ENCODE assay signal across 10 cellular contexts in the genomic region with DNA sequence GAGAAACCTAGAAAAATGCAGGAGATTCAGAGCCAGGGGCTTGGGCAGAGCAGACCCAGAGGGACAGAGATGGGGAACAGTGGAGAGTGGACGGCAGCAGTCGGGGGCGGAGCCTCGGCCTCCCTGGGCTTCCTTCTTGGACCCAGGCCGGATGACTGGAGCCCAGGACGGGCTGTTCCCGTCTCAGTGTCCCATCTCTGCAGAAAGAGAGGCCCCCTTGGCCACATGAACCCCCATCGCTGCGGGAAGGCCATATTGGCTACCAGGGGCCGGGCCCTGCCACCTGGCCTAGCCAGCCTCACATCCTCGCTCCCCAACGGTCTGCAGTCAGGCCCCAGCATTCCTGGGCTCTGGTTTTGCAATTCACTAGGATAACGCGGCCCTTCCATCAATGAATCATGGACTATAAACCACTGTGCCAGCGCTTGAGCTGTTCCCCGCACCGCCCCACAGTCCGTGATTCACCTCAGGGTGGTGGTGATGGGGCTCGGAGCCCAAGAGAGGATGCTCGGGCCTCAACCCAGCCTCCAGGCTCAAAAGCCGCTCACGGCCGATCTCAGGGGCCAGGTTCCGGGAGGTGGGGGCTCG.
DNase-seq lines count a peak whose midpoint lies in the region; ATAC-seq and TF ChIP-seq lines count a peak whose summit lies in the region.
"Had no signal": no experiment of that assay in that cellular context is flagged by ENCODE, and none has a peak within 500 bp of the region (broad histone marks: within the 10 kb centered on the region; RNA-seq: fewer than 3 reads in every experiment).

No MANE protein-coding gene starts in this region.

- ATAC-seq in HG03432 (IDR thresholded peaks at IDR 0.05; ENCODE audit: unreplicated experiment), result no peak

- no peak for TF ChIP-seq CTCF in fibroblast of villous mesenchyme (IDR thresholded peaks at IDR 0.05; ENCODE audit: insufficient read depth, low read depth, low read length)

- no peak overlapping the region for H3K4me3 ChIP-seq in fibroblast of villous mesenchyme (ENCODE audit: low read depth, low read length)
- H3K4me3 ChIP-seq: SK-N-MC, spleen had no signal

- DNase-seq in Daoy (ENCODE audit: low read depth) (peak; percentile 97), T1000 (lab: John Stamatoyannopoulos, UW) (peak; percentile 90), fibroblast of villous mesenchyme (ENCODE audit: low read depth) (peak; percentile 97), retina (peak; percentile 32), NCI-H1048 (lab: John Stamatoyannopoulos, UW) (no peak), 8988T (no peak)
- DNase-seq in stimulated activated CD4-positive, alpha-beta T cell treated with anti-CD3 and anti-CD28 coated beads, Interleukin-2, amount 100 ng/mL, for 48 hours, result no peak
- DNase-seq: spleen had no signal

Comparison
In these comparisons a context has a peak if more than half of its experiments do, and no peak if none do; other contexts are left out.
1. DNase-seq: peak in Daoy (single experiment), T1000 (single experiment), fibroblast of villous mesenchyme (single experiment) and retina (single experiment); none in NCI-H1048 (single experiment), 8988T (single experiment) and stimulated activated CD4-positive, alpha-beta T cell treated with anti-CD3 and anti-CD28 coated beads, Interleukin-2, amount 100 ng/mL, for 48 hours (0 of 2).